In genomic region chr6:30759575-30760239, GRCh38 we compare ENCODE assay signal across 1 cellular context.
TF ChIP-seq lines count a peak whose summit lies in the region.

No MANE protein-coding gene starts in this region.

TF ChIP-seq in HepG2, 621 proteins besides CTCF, POLR2A, EP300 and RAD21 (continued from another document):
- TF ChIP-seq SKIL (CRISPR knock-in tag; IDR thresholded peaks at IDR 0.05; ENCODE audit: borderline replicate concordance): peak; percentile 40; the same call in 1 of the 2 replicates
- TF ChIP-seq MEIS2 (CRISPR knock-in tag; IDR thresholded peaks at IDR 0.05): no peak
- no peak for TF ChIP-seq FIP1L1 (IDR thresholded peaks at IDR 0.05; ENCODE audit: borderline replicate concordance, insufficient read depth, low read depth, low read length)
- no peak for TF ChIP-seq ZNF142 (CRISPR knock-in tag; IDR thresholded peaks at IDR 0.05)
- peak; percentile 78 for TF ChIP-seq SKI (IDR thresholded peaks at IDR 0.05; ENCODE audit: partially characterized antibody)
- 0 out of 2 replicates have a peak, but pooled peaks have one; percentile 30 for TF ChIP-seq EED (CRISPR knock-in tag; IDR thresholded peaks at IDR 0.05)
TF ChIP-seq in HepG2: peak in this region for 97.
